29 cellular contexts compared by ENCODE assay signal in genomic region chr19:33248553-33248953, GRCh38. TPM values are rescaled to one million over a fixed set of nuclear protein-coding genes. Genes with fewer than 3 reads are reported as not detected.
DNase-seq lines count a peak whose midpoint lies in the region; ATAC-seq and TF ChIP-seq lines count a peak whose summit lies in the region.
"Had no signal": no experiment of that assay in that cellular context is flagged by ENCODE, and none has a peak within 500 bp of the region (broad histone marks: within the 10 kb centered on the region; RNA-seq: fewer than 3 reads in every experiment).

No MANE protein-coding gene starts in this region.

- no peak overlapping the region for H3K9ac ChIP-seq in trophoblast cell (ENCODE audit: low read length)

- no peak overlapping the region for H3K4me2 ChIP-seq in trophoblast cell (ENCODE audit: low read length)

- no peak overlapping the region for H4K8ac ChIP-seq in trophoblast cell (ENCODE audit: low read depth, low read length)

- H3K4me3 ChIP-seq in RWPE2 (ENCODE audit: severe bottlenecking) (no peak overlapping the region), trophoblast cell (ENCODE audit: low read depth, low read length) (no peak overlapping the region), SJCRH30 (no peak overlapping the region), body of pancreas (no peak overlapping the region)
- H3K4me3 ChIP-seq: HAP-1, SK-N-MC, testis had no signal

- H2BK12ac ChIP-seq in trophoblast cell (ENCODE audit: low read length): no peak overlapping the region

- intact Hi-C loops in body of pancreas (cut with DNase I): no loop called here

- no peaks in the 10 kb centered on the region for H3K4me1 Mint-ChIP-seq in activated CD8-positive, alpha-beta memory T cell treated with anti-CD3 and anti-CD28 coated beads, Interleukin-2, amount 10 ng/mL, durations not matched to agents 7 days and 5 days
- H3K4me1 Mint-ChIP-seq: activated CD4-positive, alpha-beta T cell treated with anti-CD3 and anti-CD28 coated beads, Interleukin-2, amount 10 ng/mL, durations not matched to agents 24 days and 14 days; activated naive CD8-positive, alpha-beta T cell treated with anti-CD3 and anti-CD28 coated beads, Interleukin-2, amount 50 U/mL, for 24 hours had no signal

- no peaks in the 10 kb centered on the region for H3K79me2 ChIP-seq in trophoblast cell (ENCODE audit: control insufficient read depth, insufficient read depth, low read length, poor library complexity)

- peak; percentile 12 for ATAC-seq in activated CD8-positive, alpha-beta memory T cell treated with anti-CD3 and anti-CD28 coated beads, Interleukin-2, amount 10 ng/mL, durations not matched to agents 7 days and 5 days
- peak; percentile 18 for ATAC-seq in RWPE2 (ENCODE audit: low read depth)
- ATAC-seq in left lobe of liver: peak; percentile 62
- no peak for ATAC-seq in body of pancreas

- H3K23ac ChIP-seq in trophoblast cell (ENCODE audit: low read length): no peak overlapping the region

- no peaks in the 10 kb centered on the region for H3K27me3 Mint-ChIP-seq in activated CD8-positive, alpha-beta memory T cell treated with anti-CD3 and anti-CD28 coated beads, Interleukin-2, amount 10 ng/mL, durations not matched to agents 7 days and 5 days
- H3K27me3 Mint-ChIP-seq: activated CD4-positive, alpha-beta T cell treated with anti-CD3 and anti-CD28 coated beads, Interleukin-2, amount 10 ng/mL, durations not matched to agents 24 days and 14 days; CD4-positive, CD25-positive, alpha-beta regulatory T cell had no signal

- H2BK120ac ChIP-seq in trophoblast cell (ENCODE audit: insufficient read depth, low read length, poor library complexity): no peak overlapping the region

- TF ChIP-seq CTCF in RWPE2 (IDR thresholded peaks at IDR 0.05; ENCODE audit: poor library complexity, severe bottlenecking): no peak
- TF ChIP-seq CTCF in body of pancreas (IDR thresholded peaks at IDR 0.05): no peak

- H2AK5ac ChIP-seq in trophoblast cell (ENCODE audit: low read length): no peak overlapping the region

- H3K9me3 ChIP-seq in RWPE2 (ENCODE audit: severe bottlenecking): no peaks in the 10 kb centered on the region
- H3K9me3 ChIP-seq in trophoblast cell (ENCODE audit: insufficient read depth, low read depth, low read length): peaks cover 14% of the 10 kb centered on the region
- H3K9me3 ChIP-seq in SJCRH30 (replicated peaks): peaks cover 7% of the 10 kb centered on the region; the same call in 1 of the 2 replicates
- H3K9me3 ChIP-seq in body of pancreas: no peaks in the 10 kb centered on the region
- H3K9me3 ChIP-seq: testis had no signal

- no peaks in the 10 kb centered on the region for H3K4me1 ChIP-seq in RWPE2 (ENCODE audit: insufficient read depth, poor library complexity, severe bottlenecking)
- peaks cover 8 to 9% of the 10 kb centered on the region in 2 experiments for H3K4me1 ChIP-seq in trophoblast cell (ENCODE audit: control insufficient read depth in 1 of 2, insufficient read depth in 2 of 2, low read length in 2 of 2)
- H3K4me1 ChIP-seq in SJCRH30: peaks cover 3% of the 10 kb centered on the region; the same call in 1 of the 2 replicates
- H3K4me1 ChIP-seq in body of pancreas: no peaks in the 10 kb centered on the region
- H3K4me1 ChIP-seq: HAP-1, testis had no signal

- peaks cover 7% of the 10 kb centered on the region for H3K79me1 ChIP-seq in trophoblast cell (ENCODE audit: low read length)

- no peak overlapping the region for H3K4me3 Mint-ChIP-seq in activated CD8-positive, alpha-beta memory T cell treated with anti-CD3 and anti-CD28 coated beads, Interleukin-2, amount 10 ng/mL, durations not matched to agents 7 days and 5 days
- H3K4me3 Mint-ChIP-seq: activated CD4-positive, alpha-beta T cell treated with anti-CD3 and anti-CD28 coated beads, Interleukin-2, amount 10 ng/mL, durations not matched to agents 24 days and 14 days; activated naive CD8-positive, alpha-beta T cell treated with anti-CD3 and anti-CD28 coated beads, Interleukin-2, amount 50 U/mL, for 24 hours; CD4-positive, CD25-positive, alpha-beta regulatory T cell had no signal

- no CpG with 5 or more reads among the region's 11 CpGs for WGBS in trophoblast cell (ENCODE audit: extremely low coverage, insufficient coverage, insufficient read length)
- 71 to 85% methylated on average over 5 to 11 of the region's 11 CpGs for WGBS in body of pancreas, 2 donors

- H3K14ac ChIP-seq in trophoblast cell (ENCODE audit: low read length): no peak overlapping the region

- no peaks in the 10 kb centered on the region for H3K27me3 ChIP-seq in RWPE2 (ENCODE audit: insufficient read depth, poor library complexity, severe bottlenecking)
- no peaks in the 10 kb centered on the region for H3K27me3 ChIP-seq in trophoblast cell (ENCODE audit: insufficient read depth, low read length)
- H3K27me3 ChIP-seq in SJCRH30: no peaks in the 10 kb centered on the region
- H3K27me3 ChIP-seq in body of pancreas: no peaks in the 10 kb centered on the region
- H3K27me3 ChIP-seq: testis had no signal

- H3K18ac ChIP-seq in trophoblast cell (ENCODE audit: low read length): no peak overlapping the region

- CTCF ChIA-PET in activated CD8-positive, alpha-beta memory T cell treated with anti-CD3 and anti-CD28 coated beads, Interleukin-2, amount 10 ng/mL, durations not matched to agents 7 days and 5 days (lab: Charles Lee): interaction anchor here (1.2 kb wide), 1 partner anchor 9 kb away, joined by 3 read pairs; no protein-coding TSS in a partner anchor

- DNase-seq in activated CD8-positive, alpha-beta memory T cell treated with anti-CD3 and anti-CD28 coated beads, Interleukin-2, amount 10 ng/mL, durations not matched to agents 7 days and 5 days: no peak
- DNase-seq in activated CD8-positive, alpha-beta memory T cell treated with anti-CD3 and anti-CD28 coated beads, Interleukin-2, amount 50 U/mL, for 4 hours: no peak
- DNase-seq in RWPE2 (ENCODE audit: low spot score) (no peak), left lobe of liver (ENCODE audit: low spot score) (peak; percentile 90), trophoblast cell (peak; percentile 67 to 72), H4 (ENCODE audit: low spot score) (no peak), SJCRH30 (no peak), body of pancreas (no peak)
- DNase-seq: activated CD4-positive, alpha-beta T cell treated with anti-CD3 and anti-CD28 coated beads, Interleukin-2, amount 10 ng/mL, durations not matched to agents 24 days and 14 days; activated naive CD8-positive, alpha-beta T cell treated with anti-CD3 and anti-CD28 coated beads, Interleukin-2, amount 50 U/mL, for 24 hours; CD4-positive, CD25-positive, alpha-beta regulatory T cell; cortex of kidney; effector memory CD4-positive, alpha-beta T cell; hippocampal formation; IMR-90; NCI-H1694 treated with DMSO at 0.1 percent for 48 hours; NCI-H446; NCI-H82; stimulated activated CD4-positive, alpha-beta T cell treated with anti-CD3 and anti-CD28 coated beads, Interleukin-15, amount 100 ng/mL, for 24 hours; stimulated activated naive CD4-positive, alpha-beta T cell; T-helper 1 cell; testis had no signal

- H3K4ac ChIP-seq in trophoblast cell (ENCODE audit: low read depth, low read length): no peak overlapping the region

- H4K12ac ChIP-seq in trophoblast cell (ENCODE audit: low read depth, low read length): no peak overlapping the region

- H4K91ac ChIP-seq in trophoblast cell (ENCODE audit: low read depth, low read length): peak overlapping the region; percentile 41

- TF ChIP-seq POLR2A in body of pancreas (IDR thresholded peaks at IDR 0.05): no peak

- no peaks in the 10 kb centered on the region for H3K36me3 ChIP-seq in RWPE2 (ENCODE audit: low read depth)
- H3K36me3 ChIP-seq in trophoblast cell (ENCODE audit: control insufficient read depth in 1 of 2, insufficient read depth in 2 of 2, low read length in 2 of 2): no peaks in the 10 kb centered on the region
- no peaks in the 10 kb centered on the region for H3K36me3 ChIP-seq in SJCRH30
- H3K36me3 ChIP-seq in body of pancreas (replicated peaks in 1 of 2; ENCODE audit: insufficient read depth in 1 of 2, low read depth in 2 of 2): no peaks in the 10 kb centered on the region
- H3K36me3 ChIP-seq: HAP-1 had no signal

- H3K27ac ChIP-seq in RWPE2 (ENCODE audit: poor library complexity, severe bottlenecking) (no peak overlapping the region), trophoblast cell (ENCODE audit: low read depth, low read length) (no peak overlapping the region), SJCRH30 (no peak overlapping the region), body of pancreas (no peak overlapping the region)
- H3K27ac ChIP-seq: epithelial cell of prostate, RWPE1, SK-N-MC, testis had no signal

- H3K27ac Mint-ChIP-seq in activated CD8-positive, alpha-beta memory T cell treated with anti-CD3 and anti-CD28 coated beads, Interleukin-2, amount 10 ng/mL, durations not matched to agents 7 days and 5 days: no peak overlapping the region
- H3K27ac Mint-ChIP-seq: activated CD4-positive, alpha-beta T cell treated with anti-CD3 and anti-CD28 coated beads, Interleukin-2, amount 10 ng/mL, durations not matched to agents 24 days and 14 days; activated naive CD8-positive, alpha-beta T cell treated with anti-CD3 and anti-CD28 coated beads, Interleukin-2, amount 50 U/mL, for 24 hours; CD4-positive, CD25-positive, alpha-beta regulatory T cell had no signal

- no peak overlapping the region for H2BK5ac ChIP-seq in trophoblast cell (ENCODE audit: low read depth, low read length, poor library complexity)

- H3K9me3 Mint-ChIP-seq in activated CD8-positive, alpha-beta memory T cell treated with anti-CD3 and anti-CD28 coated beads, Interleukin-2, amount 10 ng/mL, durations not matched to agents 7 days and 5 days (ENCODE audit: low read depth): peaks cover 2% of the 10 kb centered on the region

- no peak overlapping the region for H2AFZ ChIP-seq in trophoblast cell (ENCODE audit: insufficient read depth, low read length, poor library complexity)

- no peaks in the 10 kb centered on the region for H3K36me3 Mint-ChIP-seq in activated CD8-positive, alpha-beta memory T cell treated with anti-CD3 and anti-CD28 coated beads, Interleukin-2, amount 10 ng/mL, durations not matched to agents 7 days and 5 days
- H3K36me3 Mint-ChIP-seq: CD4-positive, CD25-positive, alpha-beta regulatory T cell had no signal

RNA-seq across cellular contexts. Expression of gene SLC7A10, which starts 22.9 kb away (rescaled TPM):
- not detected for total RNA-seq in activated CD8-positive, alpha-beta memory T cell treated with anti-CD3 and anti-CD28 coated beads, Interleukin-2, amount 10 ng/mL, durations not matched to agents 7 days and 5 days
- total RNA-seq in left lobe of liver (not detected), body of pancreas (1 to 10 TPM in 1 of 2 donors, under 1 TPM in 1; 0.78 to 5.3 TPM)
- 0.81 and 0.99 TPM in 2 replicates for polyA plus RNA-seq in trophoblast cell (2013)
- total RNA-seq in H4 (2014; rRNA removed; shearing (Covaris generic)): not detected in 2 replicates
- not detected in 2 replicates for total RNA-seq in SJCRH30 (2014; rRNA removed; shearing (Covaris generic))
- total RNA-seq: activated CD4-positive, alpha-beta T cell treated with anti-CD3 and anti-CD28 coated beads, Interleukin-2, amount 10 ng/mL, durations not matched to agents 24 days and 14 days; cardiac septum; CD4-positive, CD25-positive, alpha-beta regulatory T cell; IMR-90; myocyte; pulmonary artery endothelial cell had no signal
- polyA plus RNA-seq: IMR-90 had no signal

RNA-seq across cellular contexts. Expression of gene CEBPA, which starts 53.8 kb away (rescaled TPM):
- total RNA-seq in activated CD8-positive, alpha-beta memory T cell treated with anti-CD3 and anti-CD28 coated beads, Interleukin-2, amount 10 ng/mL, durations not matched to agents 7 days and 5 days: under 1 TPM in 1 of 2 experiments, not detected in 1; 0.23 TPM
- total RNA-seq in left lobe of liver: 185 TPM
- polyA plus RNA-seq in trophoblast cell (2013): 148 and 169 TPM in 2 replicates
- total RNA-seq in H4 (2014; rRNA removed; shearing (Covaris generic)): 2.7 and 4.3 TPM in 2 replicates
- 5.8 and 5.9 TPM in 2 replicates for total RNA-seq in SJCRH30 (2014; rRNA removed; shearing (Covaris generic))
- 10 to 100 TPM; 12.5 to 73.2 TPM for total RNA-seq in body of pancreas

RNA-seq across cellular contexts. Expression of gene LRP3, which starts 54.4 kb away (rescaled TPM):
- under 1 TPM in 1 of 2 experiments, not detected in 1; 0.30 TPM for total RNA-seq in activated CD8-positive, alpha-beta memory T cell treated with anti-CD3 and anti-CD28 coated beads, Interleukin-2, amount 10 ng/mL, durations not matched to agents 7 days and 5 days
- total RNA-seq in left lobe of liver (45.7 TPM), body of pancreas (10 to 100 TPM; 18.1 to 23.3 TPM)
- polyA plus RNA-seq in trophoblast cell (2013): 6.9 and 8.1 TPM in 2 replicates
- total RNA-seq in H4 (2014; rRNA removed; shearing (Covaris generic)): 11.7 and 17.0 TPM in 2 replicates
- 32.0 and 33.4 TPM in 2 replicates for total RNA-seq in SJCRH30 (2014; rRNA removed; shearing (Covaris generic))
- total RNA-seq: CD4-positive, CD25-positive, alpha-beta regulatory T cell had no signal
- polyA plus RNA-seq: CD4-positive, CD25-positive, alpha-beta regulatory T cell had no signal

Comparison
In these comparisons a context has a peak if more than half of its experiments do, and no peak if none do; other contexts are left out.
1. DNase-seq: peak in left lobe of liver (single experiment) and trophoblast cell (2 of 2); none in activated CD8-positive, alpha-beta memory T cell treated with anti-CD3 and anti-CD28 coated beads, Interleukin-2, amount 10 ng/mL, durations not matched to agents 7 days and 5 days (single experiment), activated CD8-positive, alpha-beta memory T cell treated with anti-CD3 and anti-CD28 coated beads, Interleukin-2, amount 50 U/mL, for 4 hours (single experiment), RWPE2 (single experiment), H4 (single experiment), SJCRH30 (0 of 2) and body of pancreas (0 of 4).